Comparison of ENCODE assay signal across 10 cellular contexts in the genomic region with DNA sequence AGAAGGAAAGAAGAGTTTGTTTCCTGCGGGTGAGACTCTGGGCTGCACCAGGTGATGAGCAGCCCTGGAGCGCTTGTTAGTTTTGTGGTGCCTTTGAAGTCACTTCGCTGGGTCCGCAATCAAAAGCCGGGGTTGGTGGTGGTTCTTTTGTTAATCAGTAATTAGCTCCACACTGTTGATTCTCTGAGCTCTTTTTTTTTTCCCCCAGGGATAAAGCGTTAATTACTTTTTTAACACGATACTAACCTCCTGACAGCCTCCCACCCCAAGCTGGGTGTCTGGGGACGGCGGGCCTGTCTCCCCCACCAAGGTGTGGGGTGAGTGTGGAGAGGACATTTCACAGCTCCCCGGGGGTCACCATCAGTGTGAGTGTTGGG. TPM values are rescaled to one million over a fixed set of nuclear protein-coding genes. Genes with fewer than 3 reads are reported as not detected.
DNase-seq lines count a peak whose midpoint lies in the region; ATAC-seq and TF ChIP-seq lines count a peak whose summit lies in the region.
"Had no signal": no experiment of that assay in that cellular context is flagged by ENCODE, and none has a peak within 500 bp of the region (broad histone marks: within the 10 kb centered on the region; RNA-seq: fewer than 3 reads in every experiment).

No MANE protein-coding gene starts in this region.

- peaks cover 5% of the 10 kb centered on the region for H3K27me3 Mint-ChIP-seq in activated naive CD4-positive, alpha-beta T cell treated with anti-CD3 and anti-CD28 coated beads, Interleukin-2, amount 10 ng/mL, durations not matched to agents 7 days and 5 days
- peaks cover 11% of the 10 kb centered on the region for H3K27me3 Mint-ChIP-seq in nephron progenitor cell (ENCODE audit: low read depth, poor library complexity)

- H3K4me3 Mint-ChIP-seq in activated naive CD4-positive, alpha-beta T cell treated with anti-CD3 and anti-CD28 coated beads, Interleukin-2, amount 10 ng/mL, durations not matched to agents 7 days and 5 days = peak overlapping the region; percentile 36
- H3K4me3 Mint-ChIP-seq in nephron progenitor cell = no peak overlapping the region

- H3K4me1 Mint-ChIP-seq in activated naive CD4-positive, alpha-beta T cell treated with anti-CD3 and anti-CD28 coated beads, Interleukin-2, amount 10 ng/mL, durations not matched to agents 7 days and 5 days = peaks cover 68% of the 10 kb centered on the region
- H3K4me1 Mint-ChIP-seq in nephron progenitor cell = peaks cover 74% of the 10 kb centered on the region

- no peak overlapping the region for H3K9ac ChIP-seq in OCI-LY1 (ENCODE audit: low read length)

- H3K9me2 ChIP-seq in OCI-LY1 (ENCODE audit: low read depth, low read length) = no peaks in the 10 kb centered on the region

- 0 out of 2 replicates have a peak, but pooled peaks cover 6% of the 10 kb centered on the region for H3K36me3 ChIP-seq in OCI-LY1 (ENCODE audit: insufficient read depth, low read length)

- DNase-seq in activated naive CD4-positive, alpha-beta T cell treated with anti-CD3 and anti-CD28 coated beads, Interleukin-2, amount 10 ng/mL, durations not matched to agents 7 days and 5 days = peak; percentile 68
- DNase-seq in nephron progenitor cell (no peak), foreskin keratinocyte (no peak), nucleus accumbens (lab: John Stamatoyannopoulos, UW) (no peak), AG08396 (ENCODE audit: low spot score) (no peak)
- DNase-seq: GDM1 had no signal

- CTCF ChIA-PET in activated naive CD4-positive, alpha-beta T cell treated with anti-CD3 and anti-CD28 coated beads, Interleukin-2, amount 10 ng/mL, durations not matched to agents 7 days and 5 days (lab: Charles Lee) = interaction anchor here (0.6 to 1.4 kb wide), 4 partner anchors 14 to 132 kb away, joined by 3 read pairs; a partner anchor contains a TSS

- H3K4me1 ChIP-seq in OCI-LY1 (ENCODE audit: insufficient read depth, low read length, severe bottlenecking) = peaks cover 70% of the 10 kb centered on the region
- H3K4me1 ChIP-seq in foreskin keratinocyte = peaks cover 3% of the 10 kb centered on the region

- TF ChIP-seq CTCF in OCI-LY1 (IDR thresholded peaks at IDR 0.05; ENCODE audit: low read length) = no peak
- TF ChIP-seq CTCF in nephron progenitor cell (IDR thresholded peaks at IDR 0.05) = no peak
- no peak for TF ChIP-seq CTCF in foreskin keratinocyte (conservative IDR thresholded peaks at IDR 0.05)

- H3K9me3 ChIP-seq in OCI-LY1 (ENCODE audit: low read length) = no peaks in the 10 kb centered on the region
- H3K9me3 ChIP-seq: tibial nerve had no signal

- H3K4me3 ChIP-seq in GM08714 (ENCODE audit: low read length) (peak overlapping the region; percentile 14; the same call in 1 of the 2 replicates), OCI-LY1 (ENCODE audit: low read depth, low read length, poor library complexity, severe bottlenecking) (no peak overlapping the region)
- H3K4me3 ChIP-seq: tibial nerve had no signal

- no peak for ATAC-seq in foreskin keratinocyte
- ATAC-seq in GM21447 (IDR thresholded peaks at IDR 0.05; ENCODE audit: unreplicated experiment) = no peak

- H3K27ac ChIP-seq in OCI-LY1 (ENCODE audit: low read depth, low read length, poor library complexity, severe bottlenecking) (peak overlapping the region; percentile 72), foreskin keratinocyte (no peak overlapping the region)

- no peaks in the 10 kb centered on the region for H3K79me2 ChIP-seq in OCI-LY1 (ENCODE audit: insufficient read depth, low read length)

- no peak overlapping the region; the same call in 1 of the 2 replicates for H3K4me2 ChIP-seq in OCI-LY1 (ENCODE audit: low read length)

- H2AFZ ChIP-seq in OCI-LY1 (ENCODE audit: low read length) = no peak overlapping the region

- no peaks in the 10 kb centered on the region for H3K9me3 Mint-ChIP-seq in activated naive CD4-positive, alpha-beta T cell treated with anti-CD3 and anti-CD28 coated beads, Interleukin-2, amount 10 ng/mL, durations not matched to agents 7 days and 5 days
- H3K9me3 Mint-ChIP-seq in nephron progenitor cell = no peaks in the 10 kb centered on the region

- no peaks in the 10 kb centered on the region for H3F3A ChIP-seq in OCI-LY1 (ENCODE audit: insufficient read depth, low read length)

- H3K27me3 ChIP-seq in OCI-LY1 (ENCODE audit: insufficient read depth, low read length) (no peaks in the 10 kb centered on the region), foreskin keratinocyte (no peaks in the 10 kb centered on the region)
- H3K27me3 ChIP-seq: tibial nerve had no signal

- no peaks in the 10 kb centered on the region for H4K20me1 ChIP-seq in OCI-LY1 (ENCODE audit: insufficient read depth, low read length)

- H3K27ac Mint-ChIP-seq in activated naive CD4-positive, alpha-beta T cell treated with anti-CD3 and anti-CD28 coated beads, Interleukin-2, amount 10 ng/mL, durations not matched to agents 7 days and 5 days = peak overlapping the region; percentile 87
- peak overlapping the region; percentile 36 for H3K27ac Mint-ChIP-seq in nephron progenitor cell

- peaks cover 9% of the 10 kb centered on the region for H3K36me3 Mint-ChIP-seq in activated naive CD4-positive, alpha-beta T cell treated with anti-CD3 and anti-CD28 coated beads, Interleukin-2, amount 10 ng/mL, durations not matched to agents 7 days and 5 days
- no peaks in the 10 kb centered on the region for H3K36me3 Mint-ChIP-seq in nephron progenitor cell (ENCODE audit: low read depth)

RNA-seq across cellular contexts. Expression of a gene that starts 56.6 kb away (rescaled TPM):
- 40.3 and 41.6 TPM in 2 replicates for total RNA-seq in foreskin keratinocyte
- polyA plus RNA-seq in foreskin keratinocyte = 18.6 and 21.0 TPM in 2 replicates
